ENCODE assay signal across 8 cellular contexts in genomic region chr5:175534070-175534932, GRCh38. TPM values are rescaled to one million over a fixed set of nuclear protein-coding genes. Genes with fewer than 3 reads are reported as not detected.
A peak's percentile ranks its signal among the peaks of the same experiment; 100 is the strongest.
DNase-seq lines count a peak whose midpoint lies in the region; ATAC-seq and TF ChIP-seq lines count a peak whose summit lies in the region.

No MANE protein-coding gene starts in this region.

- no peaks in the 10 kb centered on the region for H3K27me3 Mint-ChIP-seq in CD4-positive, alpha-beta T cell
- no peaks in the 10 kb centered on the region for H3K27me3 Mint-ChIP-seq in activated CD4-positive, alpha-beta memory T cell treated with anti-CD3 and anti-CD28 coated beads for 36 hours

- POLR2A ChIA-PET in CD4-positive, alpha-beta T cell (lab: Charles Lee): interaction anchor here (0.8 to 1.8 kb wide), 8 partner anchors 13 to 185 kb away, joined by 3 to 9 read pairs (median 6); partner anchors contain the start of gene SFXN1
- POLR2A ChIA-PET in activated CD4-positive, alpha-beta memory T cell treated with anti-CD3 and anti-CD28 coated beads for 36 hours (lab: Charles Lee): interaction anchor here (0.5 to 1.3 kb wide), 6 partner anchors 124 to 185 kb away, joined by 3 to 4 read pairs (median 3); no protein-coding TSS in a partner anchor

- intact Hi-C loops in CD4-positive, alpha-beta T cell (cut with DNase I, micrococcal nuclease): loop anchor here (1.0 to 2.0 kb wide), 4 partner anchors 124 to 185 kb away; partner anchors contain the start of gene HRH2 (in 2 of the 2)
- intact Hi-C loops in activated CD4-positive, alpha-beta memory T cell treated with anti-CD3 and anti-CD28 coated beads for 36 hours (cut with micrococcal nuclease): loop anchor here (1.0 to 2.0 kb wide), 3 partner anchors 34 to 184 kb away; no protein-coding TSS in a partner anchor

- H3K4me3 ChIP-seq in lung: no peak overlapping the region

- 6% methylated on average over 32 of the region's 32 CpGs for WGBS in lung, 2 donors

- H3K9me3 ChIP-seq in CD4-positive, alpha-beta T cell (ENCODE audit: control insufficient read depth, low read length): no peaks in the 10 kb centered on the region
- H3K9me3 ChIP-seq in lung (ENCODE audit: control insufficient read depth in 2 of 2, insufficient read depth in 1 of 2, low read length in 1 of 2): no peaks in the 10 kb centered on the region

- H3K27ac ChIP-seq in CD4-positive, alpha-beta T cell (ENCODE audit: low read depth, low read length): no peak overlapping the region
- H3K27ac ChIP-seq in lung (ENCODE audit: low read depth in 1 of 2, low read length in 1 of 2): no peak overlapping the region

- CTCF ChIA-PET in CD4-positive, alpha-beta T cell (lab: Charles Lee): interaction anchor here (0.7 to 2.6 kb wide), 39 partner anchors 8 to 1531 kb away, joined by 3 to 31 read pairs (median 4); no protein-coding TSS in a partner anchor
- CTCF ChIA-PET in activated CD4-positive, alpha-beta memory T cell treated with anti-CD3 and anti-CD28 coated beads for 36 hours (lab: Charles Lee): interaction anchor here (0.5 to 11.8 kb wide), 61 partner anchors 8 to 942 kb away, joined by 3 to 273 read pairs (median 6); partner anchors contain the start of gene SFXN1

- no peaks in the 10 kb centered on the region for H3K4me1 ChIP-seq in lung (ENCODE audit: control insufficient read depth in 2 of 2, insufficient read depth in 2 of 2, low read length in 2 of 2)

- ATAC-seq in CD4-positive, alpha-beta T cell (ENCODE audit: poor library complexity): peak; percentile 100
- ATAC-seq in GM19452 (IDR thresholded peaks at IDR 0.05; ENCODE audit: unreplicated experiment): peak; percentile 96
- ATAC-seq in HG03521 (IDR thresholded peaks at IDR 0.05; ENCODE audit: unreplicated experiment): peak; percentile 94
- peak; percentile 87 for ATAC-seq in lung (ENCODE audit: insufficient read depth, low FRiP score)

- DNase-seq in CD4-positive, alpha-beta T cell: peak; percentile 74 to 88 (median 82)
- peak; percentile 86 for DNase-seq in NCI-H774 (lab: John Stamatoyannopoulos, UW)
- peak; percentile 91 for DNase-seq in activated CD4-positive, alpha-beta memory T cell treated with anti-CD3 and anti-CD28 coated beads for 36 hours
- DNase-seq in dermis microvascular lymphatic vessel endothelial cell (ENCODE audit: low read depth in 2 of 2): peak; percentile 40 to 75
- DNase-seq in lung (ENCODE audit: low spot score): peak; percentile 73
- peak; percentile 55 for DNase-seq in stimulated activated CD8-positive, alpha-beta memory T cell treated with anti-CD3 and anti-CD28 coated beads, Interleukin-12 subunit alpha, Interleukin-12 subunit beta, amount 100 ng/mL, for 24 hours (ENCODE audit: extremely low read depth)

- peak; percentile 100 for TF ChIP-seq CTCF in CD4-positive, alpha-beta T cell (IDR thresholded peaks at IDR 0.05)
- peak; percentile 99 for TF ChIP-seq CTCF in lung (IDR thresholded peaks at IDR 0.05; ENCODE audit: control extremely low read depth, extremely low read depth)

- H3K36me3 Mint-ChIP-seq in CD4-positive, alpha-beta T cell (ENCODE audit: low read depth): peaks cover 20% of the 10 kb centered on the region
- peaks cover 19% of the 10 kb centered on the region for H3K36me3 Mint-ChIP-seq in activated CD4-positive, alpha-beta memory T cell treated with anti-CD3 and anti-CD28 coated beads for 36 hours

- peaks cover 28% of the 10 kb centered on the region for H3K4me1 Mint-ChIP-seq in CD4-positive, alpha-beta T cell (ENCODE audit: low read depth)
- H3K4me1 Mint-ChIP-seq in activated CD4-positive, alpha-beta memory T cell treated with anti-CD3 and anti-CD28 coated beads for 36 hours (ENCODE audit: low read depth): peaks cover 44% of the 10 kb centered on the region

- no peaks in the 10 kb centered on the region for H3K9me3 Mint-ChIP-seq in CD4-positive, alpha-beta T cell
- no peaks in the 10 kb centered on the region for H3K9me3 Mint-ChIP-seq in activated CD4-positive, alpha-beta memory T cell treated with anti-CD3 and anti-CD28 coated beads for 36 hours

- no peak overlapping the region for H3K27ac Mint-ChIP-seq in CD4-positive, alpha-beta T cell
- peak overlapping the region; percentile 56 for H3K27ac Mint-ChIP-seq in activated CD4-positive, alpha-beta memory T cell treated with anti-CD3 and anti-CD28 coated beads for 36 hours

- H3K4me3 Mint-ChIP-seq in CD4-positive, alpha-beta T cell: peak overlapping the region; percentile 75
- H3K4me3 Mint-ChIP-seq in activated CD4-positive, alpha-beta memory T cell treated with anti-CD3 and anti-CD28 coated beads for 36 hours: peak overlapping the region; percentile 52

- H3K36me3 ChIP-seq in lung (ENCODE audit: control insufficient read depth in 2 of 2, insufficient read depth in 2 of 2, low read length in 2 of 2): peaks cover 0 to 4% of the 10 kb centered on the region in 2 donors

- no peaks in the 10 kb centered on the region for H3K27me3 ChIP-seq in CD4-positive, alpha-beta T cell (ENCODE audit: control insufficient read depth, insufficient read depth, low read length)
- no peaks in the 10 kb centered on the region for H3K27me3 ChIP-seq in lung (ENCODE audit: control insufficient read depth, insufficient read depth)

RNA-seq across cellular contexts. Expression of gene SFXN1, which starts 55.9 kb away (rescaled TPM):
- 100 to 1,000 TPM; 133 to 138 TPM for total RNA-seq in CD4-positive, alpha-beta T cell
- total RNA-seq in activated CD4-positive, alpha-beta memory T cell treated with anti-CD3 and anti-CD28 coated beads for 36 hours: 100 to 1,000 TPM; 298 to 300 TPM
- total RNA-seq in dermis microvascular lymphatic vessel endothelial cell (67.4 and 71.8 TPM in 2 replicates), lung (10 to 100 TPM; 19.8 to 42.2 TPM)
- 10 to 100 TPM in 1 of 2 donors, 1 to 10 TPM in 1; 5.7 to 18.2 TPM for polyA plus RNA-seq in lung
